14 cellular contexts compared by ENCODE assay signal in genomic region chr22:49372530-49373288, GRCh38.
DNase-seq lines count a peak whose midpoint lies in the region; ATAC-seq, FAIRE-seq and TF ChIP-seq lines count a peak whose summit lies in the region.
"Had no signal": no experiment of that assay in that cellular context is flagged by ENCODE, and none has a peak within 500 bp of the region (broad histone marks: within the 10 kb centered on the region; RNA-seq: fewer than 3 reads in every experiment).

No MANE protein-coding gene starts in this region.

- BruUV-seq in Calu3 (replicated peaks; lab: Mats Ljungman, UMichigan), result no TSS peak

- H3K36me3 Mint-ChIP-seq in Calu3 (ENCODE audit: insufficient read depth, unreplicated experiment), result no peaks in the 10 kb centered on the region
- H3K36me3 Mint-ChIP-seq: CD4-positive, alpha-beta memory T cell had no signal

- DNase-seq in Calu3 (peak; percentile 46), NCI-H460 (ENCODE audit: extremely low read depth, low read depth) (peak; percentile 17), colonic mucosa (peak; percentile 12), occipital lobe (lab: John Stamatoyannopoulos, UW) (peak; percentile 22), GF-D8 (lab: John Stamatoyannopoulos, UW) (no peak), gastrocnemius medialis (no peak), D721Med (ENCODE audit: insufficient read length, low spot score) (no peak)
- DNase-seq in stimulated activated naive CD8-positive, alpha-beta T cell treated with anti-CD3 and anti-CD28 coated beads, Interleukin-15, amount 100 ng/mL, for 72 hours, result no peak
- DNase-seq: CD4-positive, alpha-beta memory T cell; GOT3; NCI-H1694 treated with DMSO at 0.1 percent for 48 hours; psoas muscle had no signal

- H3K9me3 ChIP-seq in colonic mucosa, result no peaks in the 10 kb centered on the region
- no peaks in the 10 kb centered on the region for H3K9me3 ChIP-seq in gastrocnemius medialis
- H3K9me3 ChIP-seq: psoas muscle had no signal

- H3K27me3 ChIP-seq in colonic mucosa, result no peaks in the 10 kb centered on the region
- peaks cover 0 to 8% (median 0%) of the 10 kb centered on the region in 3 donors for H3K27me3 ChIP-seq in gastrocnemius medialis

- H3K27ac Mint-ChIP-seq in Calu3 (ENCODE audit: unreplicated experiment), result no peak overlapping the region
- H3K27ac Mint-ChIP-seq in stimulated activated naive CD8-positive, alpha-beta T cell treated with anti-CD3 and anti-CD28 coated beads, Interleukin-15, amount 100 ng/mL, for 72 hours, result peak overlapping the region in 1 of 2 donors; percentile 42

- no peak overlapping the region for H3K4me3 Mint-ChIP-seq in Calu3 (ENCODE audit: low read depth, unreplicated experiment)
- H3K4me3 Mint-ChIP-seq in stimulated activated naive CD8-positive, alpha-beta T cell treated with anti-CD3 and anti-CD28 coated beads, Interleukin-15, amount 100 ng/mL, for 72 hours, result no peak overlapping the region
- H3K4me3 Mint-ChIP-seq: CD4-positive, alpha-beta memory T cell had no signal

- H3K27ac ChIP-seq in colonic mucosa (no peak overlapping the region), gastrocnemius medialis (no peak overlapping the region)
- H3K27ac ChIP-seq: psoas muscle, SJCRH30 had no signal

- in situ Hi-C loops in gastrocnemius medialis (cut with MboI; ENCODE audit: low sequenced_read_pairs in 4 of 4), result no loop called here

- H3K4me3 ChIP-seq in colonic mucosa, result no peak overlapping the region
- H3K4me3 ChIP-seq in gastrocnemius medialis, result no peak overlapping the region
- H3K4me3 ChIP-seq: psoas muscle, SJCRH30 had no signal

- FAIRE-seq in D721Med (lab: Jason Lieb, UNC), result no peak
- FAIRE-seq: GM18507 had no signal

- intact Hi-C loops in Calu3 (cut with micrococcal nuclease; ENCODE audit: unreplicated experiment), result no loop called here
- intact Hi-C loops in colonic mucosa (cut with DNase I), result no loop called here
- intact Hi-C loops in gastrocnemius medialis (cut with DNase I; ENCODE audit: low total_unique reads), result no loop called here

- no peak for TF ChIP-seq POLR2A in gastrocnemius medialis (IDR thresholded peaks at IDR 0.05)

- ATAC-seq in stimulated activated naive CD8-positive, alpha-beta T cell treated with anti-CD3 and anti-CD28 coated beads, Interleukin-15, amount 100 ng/mL, for 72 hours, result no peak
- ATAC-seq in gastrocnemius medialis, result no peak
- ATAC-seq: psoas muscle had no signal

- peaks cover 36% of the 10 kb centered on the region for H3K27me3 Mint-ChIP-seq in Calu3 (ENCODE audit: unreplicated experiment)
- peaks cover 52% of the 10 kb centered on the region for H3K27me3 Mint-ChIP-seq in stimulated activated naive CD8-positive, alpha-beta T cell treated with anti-CD3 and anti-CD28 coated beads, Interleukin-15, amount 100 ng/mL, for 72 hours

- no peaks in the 10 kb centered on the region for H3K4me1 ChIP-seq in colonic mucosa
- H3K4me1 ChIP-seq in gastrocnemius medialis, result no peaks in the 10 kb centered on the region
- H3K4me1 ChIP-seq: psoas muscle, SJCRH30 had no signal

- TF ChIP-seq CTCF in Calu3 (IDR thresholded peaks at IDR 0.05; ENCODE audit: unreplicated experiment), result no peak
- no peak for TF ChIP-seq CTCF in colonic mucosa (IDR thresholded peaks at IDR 0.05)
- TF ChIP-seq CTCF in gastrocnemius medialis (IDR thresholded peaks at IDR 0.05 in 4 of 5, conservative IDR thresholded peaks at IDR 0.05 in 1 of 5), result no peak
- no peak for TF ChIP-seq CTCF in D721Med (IDR thresholded peaks at IDR 0.05; ENCODE audit: insufficient read depth, missing control alignments)

- H3K9ac ChIP-seq in colonic mucosa (ENCODE audit: low read depth in 2 of 2, low read length in 2 of 2), result no peak overlapping the region

- peaks cover 6% of the 10 kb centered on the region for H3K9me3 Mint-ChIP-seq in Calu3 (ENCODE audit: low read depth, unreplicated experiment)
- no peaks in the 10 kb centered on the region for H3K9me3 Mint-ChIP-seq in stimulated activated naive CD8-positive, alpha-beta T cell treated with anti-CD3 and anti-CD28 coated beads, Interleukin-15, amount 100 ng/mL, for 72 hours

- H3K36me3 ChIP-seq in colonic mucosa (no peaks in the 10 kb centered on the region), gastrocnemius medialis (no peaks in the 10 kb centered on the region)
- H3K36me3 ChIP-seq: SJCRH30 had no signal

- peaks cover 6% of the 10 kb centered on the region for H3K4me1 Mint-ChIP-seq in Calu3 (ENCODE audit: low read depth, unreplicated experiment)
- H3K4me1 Mint-ChIP-seq in stimulated activated naive CD8-positive, alpha-beta T cell treated with anti-CD3 and anti-CD28 coated beads, Interleukin-15, amount 100 ng/mL, for 72 hours, result peaks cover 5% of the 10 kb centered on the region
- H3K4me1 Mint-ChIP-seq: CD4-positive, alpha-beta memory T cell had no signal

- CTCF ChIA-PET in Calu3 (lab: Charles Lee), result no interaction called here

Comparison
In these comparisons a context has a peak if more than half of its experiments do, and no peak if none do; other contexts are left out.
1. DNase-seq: peak in Calu3 (single experiment), NCI-H460 (single experiment), colonic mucosa (single experiment) and occipital lobe (single experiment); none in stimulated activated naive CD8-positive, alpha-beta T cell treated with anti-CD3 and anti-CD28 coated beads, Interleukin-15, amount 100 ng/mL, for 72 hours (0 of 2), GF-D8 (single experiment), gastrocnemius medialis (0 of 2) and D721Med (single experiment).